In the genomic region with DNA sequence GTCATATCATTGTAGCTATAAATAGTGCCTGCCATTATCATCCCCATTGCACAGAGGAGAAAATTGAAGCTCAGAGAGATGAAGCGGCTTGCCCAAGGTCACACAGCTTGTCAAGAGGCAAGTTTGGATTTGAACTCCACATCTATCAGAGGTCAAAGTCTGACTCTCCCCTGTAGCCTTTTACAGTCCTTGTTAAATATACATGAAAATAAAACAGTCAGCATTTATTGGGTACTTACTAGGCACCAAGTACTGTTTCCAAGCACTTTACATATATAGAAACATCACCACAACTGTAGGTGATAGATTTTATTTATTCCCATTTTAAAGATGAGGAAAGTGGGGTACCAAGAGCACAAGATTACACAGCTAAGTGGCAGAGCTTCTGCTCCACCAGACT, we compare ENCODE assay signal across 21 cellular contexts.
DNase-seq lines count a peak whose midpoint lies in the region; ATAC-seq, FAIRE-seq and TF ChIP-seq lines count a peak whose summit lies in the region.
"Had no signal": no experiment of that assay in that cellular context is flagged by ENCODE, and none has a peak within 500 bp of the region (broad histone marks: within the 10 kb centered on the region; RNA-seq: fewer than 3 reads in every experiment).

No MANE protein-coding gene starts in this region.

- peaks cover 38% of the 10 kb centered on the region for H3K27me3 Mint-ChIP-seq in Calu3 (ENCODE audit: unreplicated experiment)

- WGBS in HepG2 (ENCODE audit: low lambda C conversion rate), result 0% methylated on average over 1 of the region's 1 CpG
- no CpG with 5 or more reads among the region's 1 CpG for WGBS in right lobe of liver (ENCODE audit: insufficient coverage, low coverage, low lambda C conversion rate, missing lambda C conversion rate)
- 63% methylated on average over 1 of the region's 1 CpG for WGBS in K562 (ENCODE audit: insufficient coverage, low coverage, missing lambda C conversion rate)

- H3K4me3 ChIP-seq in HepG2 (replicated peaks in 1 of 3; ENCODE audit: insufficient read depth in 1 of 3, low read depth in 2 of 3, low read length in 3 of 3) (no peak overlapping the region), right lobe of liver (no peak overlapping the region), K562 (no peak overlapping the region)
- H3K4me3 ChIP-seq: BLaER1 had no signal

- no peak for TF ChIP-seq CTCF in HepG2 (CRISPR knock-in tag; IDR thresholded peaks at IDR 0.05)
- no peak for TF ChIP-seq CTCF in right lobe of liver (IDR thresholded peaks at IDR 0.05)
- no peak for TF ChIP-seq CTCF in K562 (IDR thresholded peaks at IDR 0.05 in 2 of 3, conservative IDR thresholded peaks at IDR 0.05 in 1 of 3; ENCODE audit: insufficient read depth in 2 of 3, low read depth in 1 of 3, low read length in 3 of 3)
- TF ChIP-seq CTCF in Calu3 (IDR thresholded peaks at IDR 0.05; ENCODE audit: unreplicated experiment), result no peak

- H3K9me3 Mint-ChIP-seq in Calu3 (ENCODE audit: low read depth, unreplicated experiment), result no peaks in the 10 kb centered on the region
- H3K9me3 Mint-ChIP-seq: CD8-positive, alpha-beta memory T cell had no signal

- H3K79me2 ChIP-seq in HepG2 (ENCODE audit: insufficient read depth, low read length) (no peaks in the 10 kb centered on the region), K562 (ENCODE audit: control insufficient read depth, insufficient read depth, low read length) (no peaks in the 10 kb centered on the region)

- TF ChIP-seq RAD21 in HepG2 (CRISPR knock-in tag; IDR thresholded peaks at IDR 0.05) (no peak), K562 (CRISPR knock-in tag; conservative IDR thresholded peaks at IDR 0.05 in 1 of 2, IDR thresholded peaks at IDR 0.05 in 1 of 2) (no peak)

- H2AFZ ChIP-seq in HepG2 (ENCODE audit: low read length) (no peak overlapping the region), K562 (ENCODE audit: low read depth, low read length) (no peak overlapping the region)

- H3K4me3 Mint-ChIP-seq in Calu3 (ENCODE audit: low read depth, unreplicated experiment), result no peak overlapping the region
- H3K4me3 Mint-ChIP-seq: CD14-positive monocyte; CD4-positive, alpha-beta memory T cell; CD4-positive, CD25-positive, alpha-beta regulatory T cell; CD8-positive, alpha-beta memory T cell had no signal

- no peaks in the 10 kb centered on the region for H3K27me3 ChIP-seq in HepG2 (ENCODE audit: control insufficient read depth in 1 of 2, insufficient read depth in 2 of 2, low read length in 2 of 2)
- no peaks in the 10 kb centered on the region for H3K27me3 ChIP-seq in right lobe of liver
- no peaks in the 10 kb centered on the region; a peak in 1 of 5 replicates for H3K27me3 ChIP-seq in K562 (ENCODE audit: control insufficient read depth in 2 of 2, insufficient read depth in 2 of 2, low read length in 2 of 2)
- H3K27me3 ChIP-seq: BE2C, BLaER1 had no signal

- H3K9me1 ChIP-seq in K562 (ENCODE audit: control insufficient read depth, insufficient read depth, low read length), result no peaks in the 10 kb centered on the region

- ATAC-seq in HepG2, result no peak
- ATAC-seq in right lobe of liver, result no peak
- ATAC-seq in K562, result no peak

- no peaks in the 10 kb centered on the region for H3K36me3 Mint-ChIP-seq in Calu3 (ENCODE audit: insufficient read depth, unreplicated experiment)
- H3K36me3 Mint-ChIP-seq: CD14-positive monocyte; CD4-positive, alpha-beta memory T cell; CD4-positive, CD25-positive, alpha-beta regulatory T cell; CD8-positive, alpha-beta memory T cell had no signal

- intact Hi-C loops in HepG2 (cut with micrococcal nuclease; ENCODE audit: unreplicated experiment), result no loop called here
- intact Hi-C loops in right lobe of liver (cut with DNase I), result loop anchor here in 1 of 2 donors (10.0 kb wide), 2 partner anchors 202 to 522 kb away; no protein-coding TSS in a partner anchor
- intact Hi-C loops in K562 (cut with micrococcal nuclease), result loop anchor here (2.0 kb wide), 1 partner anchor 134 kb away; no protein-coding TSS in a partner anchor
- intact Hi-C loops in Calu3 (cut with micrococcal nuclease; ENCODE audit: unreplicated experiment), result no loop called here

- CTCF ChIA-PET in HepG2 (lab: Yijun Ruan, JAX; ENCODE audit: low intra/inter-chr PET ratio, low total read pairs), result no interaction called here
- CTCF ChIA-PET in K562 (lab: Yijun Ruan, JAX; ENCODE audit: low intra/inter-chr PET ratio), result interaction anchor here (1.0 kb wide), 1 partner anchor 101 kb away, joined by 3 read pairs; no protein-coding TSS in a partner anchor
- CTCF ChIA-PET in Calu3 (lab: Charles Lee), result interaction anchor here (1.0 kb wide), 1 partner anchor 9 kb away, joined by 4 read pairs; no protein-coding TSS in a partner anchor

- FAIRE-seq in HepG2 (lab: Jason Lieb, UNC) (no peak), K562 (lab: Jason Lieb, UNC) (no peak)
- FAIRE-seq: D721Med, G401.6, GM12891, GM19239 had no signal

- no peaks in the 10 kb centered on the region for H3K4me1 ChIP-seq in HepG2 (ENCODE audit: insufficient read depth, low read length)
- no peaks in the 10 kb centered on the region for H3K4me1 ChIP-seq in right lobe of liver
- no peaks in the 10 kb centered on the region for H3K4me1 ChIP-seq in K562 (replicated peaks in 1 of 2; ENCODE audit: control insufficient read depth in 2 of 2, insufficient read depth in 2 of 2, low read length in 2 of 2)
- H3K4me1 ChIP-seq: BE2C, BLaER1 had no signal

- H3K27ac ChIP-seq in HepG2 (ENCODE audit: extremely low read length, insufficient read depth, low read length) (no peak overlapping the region), right lobe of liver (no peak overlapping the region), K562 (ENCODE audit: extremely low read depth, low read depth, low read length) (no peak overlapping the region)
- H3K27ac ChIP-seq: 22Rv1, BLaER1 had no signal

- no TSS peak for BruUV-seq in HepG2 (replicated peaks; lab: Mats Ljungman, UMichigan)
- BruUV-seq in K562 (replicated peaks; lab: Mats Ljungman, UMichigan), result no TSS peak
- BruUV-seq in Calu3 (replicated peaks; lab: Mats Ljungman, UMichigan), result no TSS peak

- peaks cover 5% of the 10 kb centered on the region for H3K4me1 Mint-ChIP-seq in Calu3 (ENCODE audit: low read depth, unreplicated experiment)
- H3K4me1 Mint-ChIP-seq: CD14-positive monocyte; CD4-positive, alpha-beta memory T cell; CD4-positive, CD25-positive, alpha-beta regulatory T cell; CD8-positive, alpha-beta memory T cell had no signal

- TF ChIP-seq EP300 in HepG2 (IDR thresholded peaks at IDR 0.05; ENCODE audit: low read depth in 2 of 2, low read length in 2 of 2) (no peak), HepG2 (CRISPR knock-in tag; IDR thresholded peaks at IDR 0.05; ENCODE audit: borderline replicate concordance) (no peak), K562 (IDR thresholded peaks at IDR 0.05; ENCODE audit: low read length) (no peak)

- POLR2A ChIA-PET in HepG2 (lab: Yijun Ruan, JAX), result no interaction called here
- POLR2A ChIA-PET in K562 (lab: Yijun Ruan, JAX), result interaction anchor here (0.5 to 1.2 kb wide), 2 partner anchors 96 to 1975 kb away, joined by 3 to 4 read pairs; no protein-coding TSS in a partner anchor

- H4K20me1 ChIP-seq in HepG2 (ENCODE audit: insufficient read depth, low read length) (no peaks in the 10 kb centered on the region), K562 (replicated peaks; ENCODE audit: control insufficient read depth, insufficient read depth, low read length) (no peaks in the 10 kb centered on the region; the same call in 1 of the 2 replicates)
- H4K20me1 ChIP-seq: BLaER1 had no signal

- in situ Hi-C loops in HepG2 (cut with HindIII; ENCODE audit: extremely low pct_ligation_motif_present, low pct_unique_long_range_greater_than_20kb) (loop anchor here (25.0 kb wide), 1 partner anchor 209 kb away; no protein-coding TSS in a partner anchor), K562 (cut with MboI) (loop anchor here (5.0 kb wide), 1 partner anchor 99 kb away; no protein-coding TSS in a partner anchor)

- peak; percentile 24 for DNase-seq in NCI-H1694 (lab: John Stamatoyannopoulos, UW)
- DNase-seq in NCI-H1694 treated with DMSO at 0.1 percent for 48 hours (lab: John Stamatoyannopoulos, UW), result no peak
- DNase-seq in HepG2 (ENCODE audit: low spot score), result no peak
- DNase-seq in right lobe of liver, result no peak
- DNase-seq in K562 (ENCODE audit: extremely low read depth in 1 of 4, low spot score in 3 of 4), result no peak
- DNase-seq in Calu3, result no peak
- DNase-seq: ACHN; BE2C; CD4-positive, alpha-beta memory T cell; CD4-positive, CD25-positive, alpha-beta regulatory T cell; CD8-positive, alpha-beta memory T cell; COR-L47; DMS79 treated with DMSO at 0.1 percent for 48 hours; GF-D8 had no signal

- H3K9me3 ChIP-seq in HepG2 (ENCODE audit: low read length) (no peaks in the 10 kb centered on the region), right lobe of liver (no peaks in the 10 kb centered on the region), K562 (replicated peaks; ENCODE audit: control insufficient read depth, insufficient read depth, low read depth, low read length) (no peaks in the 10 kb centered on the region)
- H3K9me3 ChIP-seq: BE2C, BLaER1 had no signal

- H3K36me3 ChIP-seq in HepG2 (replicated peaks in 1 of 2; ENCODE audit: control insufficient read depth in 1 of 2, insufficient read depth in 2 of 2, low read length in 2 of 2) (no peaks in the 10 kb centered on the region), right lobe of liver (no peaks in the 10 kb centered on the region), K562 (ENCODE audit: control insufficient read depth, insufficient read depth, low read length) (no peaks in the 10 kb centered on the region; the same call in 2 of the 3 replicates)
- H3K36me3 ChIP-seq: BE2C, BLaER1 had no signal

- H3K27ac Mint-ChIP-seq in Calu3 (ENCODE audit: unreplicated experiment), result no peak overlapping the region
- H3K27ac Mint-ChIP-seq: CD14-positive monocyte; CD4-positive, alpha-beta memory T cell; CD4-positive, CD25-positive, alpha-beta regulatory T cell; CD8-positive, alpha-beta memory T cell had no signal

- H3K9ac ChIP-seq in HepG2 (ENCODE audit: insufficient read depth, low read depth, low read length) (no peak overlapping the region), K562 (ENCODE audit: insufficient read depth in 1 of 2, low read depth in 2 of 2, low read length in 2 of 2) (no peak overlapping the region)
- H3K9ac ChIP-seq: BLaER1 had no signal

- H3K4me2 ChIP-seq in HepG2 (ENCODE audit: low read depth, low read length), result no peak overlapping the region
- no peak overlapping the region for H3K4me2 ChIP-seq in K562 (ENCODE audit: insufficient read depth, low read length)
- H3K4me2 ChIP-seq: BLaER1 had no signal

- TF ChIP-seq POLR2A in HepG2 (IDR thresholded peaks at IDR 0.05; ENCODE audit: insufficient read depth in 1 of 2, low read depth in 2 of 2, low read length in 2 of 2), result no peak
- no peak for TF ChIP-seq POLR2A in right lobe of liver (IDR thresholded peaks at IDR 0.05)
- no peak for TF ChIP-seq POLR2A in K562 (conservative IDR thresholded peaks at IDR 0.05)

TF ChIP-seq in K562, 482 proteins besides CTCF, POLR2A, EP300 and RAD21 (continues in another document):
- peak; percentile 27 for TF ChIP-seq ZFP36 (IDR thresholded peaks at IDR 0.05; ENCODE audit: low read depth, low read length, partially characterized antibody)
- TF ChIP-seq ZNF324 (CRISPR knock-in tag; IDR thresholded peaks at IDR 0.05), result no peak
- TF ChIP-seq MAFK (IDR thresholded peaks at IDR 0.05; ENCODE audit: low read length), result 0 out of 2 replicates have a peak, but pooled peaks have one; percentile 21
- TF ChIP-seq ZNF316 (IDR thresholded peaks at IDR 0.05), result peak; percentile 77
